In genomic region chr7:17301491-17302101, GRCh38 we compare ENCODE assay signal across 1 cellular context.
TF ChIP-seq lines count a peak whose summit lies in the region.

No MANE protein-coding gene starts in this region.

TF ChIP-seq in HepG2, 621 proteins besides CTCF, POLR2A, EP300 and RAD21 (continued from another document):
- TF ChIP-seq ARID3A (IDR thresholded peaks at IDR 0.05; ENCODE audit: low read depth, low read length) (peak; percentile 72; the same call in 1 of the 2 replicates), HDAC6 (IDR thresholded peaks at IDR 0.05; ENCODE audit: low read depth, low read length) (0 out of 2 replicates have a peak, but pooled peaks have one; percentile 45), DNMT3B (CRISPR knock-in tag; conservative IDR thresholded peaks at IDR 0.05) (no peak), SMC3 (IDR thresholded peaks at IDR 0.05; ENCODE audit: low read length) (no peak)
TF ChIP-seq in HepG2: peak in this region for 4.
